In genomic region chr22:48837341-48837935, GRCh38 we compare ENCODE assay signal across 18 cellular contexts.
"Had no signal": no experiment of that assay in that cellular context is flagged by ENCODE, and none has a peak within 500 bp of the region (broad histone marks: within the 10 kb centered on the region; RNA-seq: fewer than 3 reads in every experiment).

No MANE protein-coding gene starts in this region.

- H3K27me3 Mint-ChIP-seq: dendritic cell treated with granulocyte-macrophage colony-stimulating factor and Interleukin-4, amounts not matched to agents 40 ng/mL and 50 ng/mL, for 4 days had no signal

- H3K4me3 ChIP-seq: heart left ventricle, skin epidermis, thyroid gland had no signal

- H3K27ac Mint-ChIP-seq: activated naive CD4-positive, alpha-beta T cell treated with anti-CD3 and anti-CD28 coated beads, Interleukin-2, amount 50 U/mL, for 72 hours; dendritic cell treated with granulocyte-macrophage colony-stimulating factor and Interleukin-4, amounts not matched to agents 40 ng/mL and 50 ng/mL, for 4 days; endodermal cell; mesothelial cell of epicardium; stimulated activated effector memory CD8-positive, alpha-beta T cell treated with anti-CD3 and anti-CD28 coated beads, Interleukin-12 subunit alpha, Interleukin-12 subunit beta, amount 100 ng/mL, for 72 hours had no signal

- H3K27ac ChIP-seq: brain microvascular endothelial cell, foreskin keratinocyte, heart left ventricle, neutrophil, skin epidermis, thyroid gland had no signal

- H3K4me1 ChIP-seq: foreskin keratinocyte, heart left ventricle, thyroid gland had no signal

- H3K36me3 ChIP-seq: brain microvascular endothelial cell, heart left ventricle, neutrophil, thyroid gland had no signal

- H3K27me3 ChIP-seq: brain microvascular endothelial cell, foreskin keratinocyte, neutrophil, thyroid gland had no signal

- H3K4me1 Mint-ChIP-seq: endodermal cell; mesothelial cell of epicardium; stimulated activated effector memory CD8-positive, alpha-beta T cell treated with anti-CD3 and anti-CD28 coated beads, Interleukin-12 subunit alpha, Interleukin-12 subunit beta, amount 100 ng/mL, for 72 hours had no signal

- ATAC-seq: activated naive CD4-positive, alpha-beta T cell treated with anti-CD3 and anti-CD28 coated beads, Interleukin-2, amount 50 U/mL, for 72 hours; foreskin keratinocyte; stimulated activated effector memory CD8-positive, alpha-beta T cell treated with anti-CD3 and anti-CD28 coated beads, Interleukin-12 subunit alpha, Interleukin-12 subunit beta, amount 100 ng/mL, for 72 hours had no signal

- H3K36me3 Mint-ChIP-seq: mesothelial cell of epicardium; stimulated activated effector memory CD8-positive, alpha-beta T cell treated with anti-CD3 and anti-CD28 coated beads, Interleukin-12 subunit alpha, Interleukin-12 subunit beta, amount 100 ng/mL, for 72 hours had no signal

- DNase-seq: activated CD4-positive, alpha-beta T cell treated with anti-CD3 and anti-CD28 coated beads, Interleukin-2, amount 50 U/mL, for 4 hours; activated CD4-positive, CD25-positive, alpha-beta regulatory T cell treated with anti-CD3 and anti-CD28 coated beads, Interleukin-2, amount 50 U/mL, for 72 hours; activated T-cell treated with anti-CD3 and anti-CD28 coated beads, Interleukin-2, amount 50 U/mL, for 1 hour; amniotic stem cell; brain microvascular endothelial cell; cerebellar nuclear complex; endodermal cell; retina; T-helper 2 cell; thyroid gland had no signal

- H3K4me3 Mint-ChIP-seq: dendritic cell treated with granulocyte-macrophage colony-stimulating factor and Interleukin-4, amounts not matched to agents 40 ng/mL and 50 ng/mL, for 4 days; endodermal cell; mesothelial cell of epicardium; stimulated activated effector memory CD8-positive, alpha-beta T cell treated with anti-CD3 and anti-CD28 coated beads, Interleukin-12 subunit alpha, Interleukin-12 subunit beta, amount 100 ng/mL, for 72 hours had no signal

- H3K9me3 ChIP-seq: neutrophil, thyroid gland had no signal
